ENCODE assay signal across 9 cellular contexts in the genomic region with DNA sequence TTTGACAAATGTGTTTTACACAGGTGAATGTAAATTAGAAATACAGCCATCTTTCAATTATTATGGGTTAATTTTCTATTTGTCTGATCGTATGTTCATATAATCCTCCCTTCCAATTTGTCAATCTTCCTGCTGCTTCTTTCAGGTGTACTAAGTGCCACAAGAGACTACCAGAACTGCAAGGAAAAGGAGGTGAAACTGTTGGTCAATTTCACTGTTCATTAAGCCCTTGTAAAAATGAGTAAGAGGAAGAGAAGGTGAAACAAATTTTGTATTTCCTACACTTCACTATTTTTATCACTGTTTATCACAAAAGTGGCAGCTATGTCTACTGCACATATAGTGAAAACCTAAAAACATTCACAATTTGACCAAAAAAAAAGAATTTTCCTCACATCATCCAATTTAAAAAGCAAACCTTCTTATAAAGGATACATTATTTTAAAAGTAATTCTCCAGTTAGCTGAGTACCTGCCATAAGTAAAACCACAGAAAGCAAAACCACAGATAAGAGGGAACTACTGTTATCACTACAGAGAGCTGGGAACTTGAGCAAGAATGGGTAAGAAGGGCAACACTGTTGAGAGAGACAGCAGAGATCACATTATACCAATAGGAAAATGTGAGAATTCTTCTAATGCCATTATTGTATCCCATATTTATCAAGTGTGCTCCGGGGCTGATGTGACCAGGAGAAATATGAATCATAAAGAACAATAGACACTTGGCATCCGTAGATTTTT.
DNase-seq lines count a peak whose midpoint lies in the region; ATAC-seq and TF ChIP-seq lines count a peak whose summit lies in the region.
"Had no signal": no experiment of that assay in that cellular context is flagged by ENCODE, and none has a peak within 500 bp of the region (broad histone marks: within the 10 kb centered on the region; RNA-seq: fewer than 3 reads in every experiment).

No MANE protein-coding gene starts in this region.

- H3K9me3 Mint-ChIP-seq in activated CD4-positive, alpha-beta T cell treated with anti-CD3 and anti-CD28 coated beads, Interleukin-2, amount 10 ng/mL, durations not matched to agents 7 days and 5 days = peaks cover 2% of the 10 kb centered on the region
- no peaks in the 10 kb centered on the region for H3K9me3 Mint-ChIP-seq in HFFc6

- POLR2A ChIA-PET in activated CD4-positive, alpha-beta T cell treated with anti-CD3 and anti-CD28 coated beads, Interleukin-2, amount 10 ng/mL, durations not matched to agents 7 days and 5 days (lab: Charles Lee) = interaction anchor here (0.7 kb wide), 1 partner anchor 52 kb away, joined by 3 read pairs; no protein-coding TSS in a partner anchor

- intact Hi-C loops in aorta (cut with DNase I) = no loop called here

- H3K27me3 Mint-ChIP-seq in activated CD4-positive, alpha-beta T cell treated with anti-CD3 and anti-CD28 coated beads, Interleukin-2, amount 10 ng/mL, durations not matched to agents 7 days and 5 days = no peaks in the 10 kb centered on the region
- no peaks in the 10 kb centered on the region for H3K27me3 Mint-ChIP-seq in HFFc6 (ENCODE audit: insufficient read depth)

- DNase-seq in dermis blood vessel endothelial cell = peak; percentile 71
- no peak for DNase-seq in aorta
- no peak for DNase-seq in activated CD4-positive, alpha-beta T cell treated with anti-CD3 and anti-CD28 coated beads, Interleukin-2, amount 10 ng/mL, durations not matched to agents 7 days and 5 days
- no peak for DNase-seq in HFFc6
- DNase-seq in GM10266 (ENCODE audit: extremely low spot score) = no peak
- DNase-seq: substantia nigra had no signal

- peaks cover 2% of the 10 kb centered on the region for H3K36me3 Mint-ChIP-seq in activated CD4-positive, alpha-beta T cell treated with anti-CD3 and anti-CD28 coated beads, Interleukin-2, amount 10 ng/mL, durations not matched to agents 7 days and 5 days (ENCODE audit: low read depth)
- no peaks in the 10 kb centered on the region for H3K36me3 Mint-ChIP-seq in HFFc6 (ENCODE audit: low read depth)

- WGBS in aorta, 2 donors = 81 to 86% methylated on average over 3 of the region's 3 CpGs

- no peaks in the 10 kb centered on the region for H3K27me3 ChIP-seq in aorta (ENCODE audit: control insufficient read depth in 1 of 2, insufficient read depth in 2 of 2, low read length in 1 of 2)

- peak; percentile 98 for ATAC-seq in GM18867 (IDR thresholded peaks at IDR 0.05; ENCODE audit: unreplicated experiment)
- peak; percentile 98 for ATAC-seq in HG02588 (IDR thresholded peaks at IDR 0.05; ENCODE audit: unreplicated experiment)
- ATAC-seq in aorta (ENCODE audit: low FRiP score) = no peak

- H3K9me3 ChIP-seq in KOPT-K1 (ENCODE audit: insufficient read depth, low read length, poor library complexity, severe bottlenecking) (no peaks in the 10 kb centered on the region), aorta (ENCODE audit: control insufficient read depth, low read length) (no peaks in the 10 kb centered on the region)

- no peak for TF ChIP-seq CTCF in HFFc6 (IDR thresholded peaks at IDR 0.05)
- no peak for TF ChIP-seq CTCF in GM10266 (IDR thresholded peaks at IDR 0.05; ENCODE audit: control insufficient read depth, insufficient read depth, low read depth, missing control alignments)

- H3K36me3 ChIP-seq in KOPT-K1 (ENCODE audit: insufficient read depth, low read length) (no peaks in the 10 kb centered on the region; the same call in 1 of the 2 replicates), aorta (ENCODE audit: control insufficient read depth in 1 of 2, insufficient read depth in 2 of 2, low read length in 1 of 2) (no peaks in the 10 kb centered on the region)

- peaks cover 5% of the 10 kb centered on the region for H3K4me1 Mint-ChIP-seq in activated CD4-positive, alpha-beta T cell treated with anti-CD3 and anti-CD28 coated beads, Interleukin-2, amount 10 ng/mL, durations not matched to agents 7 days and 5 days
- H3K4me1 Mint-ChIP-seq in HFFc6 (ENCODE audit: low read depth) = peaks cover 12% of the 10 kb centered on the region

- CTCF ChIA-PET in activated CD4-positive, alpha-beta T cell treated with anti-CD3 and anti-CD28 coated beads, Interleukin-2, amount 10 ng/mL, durations not matched to agents 7 days and 5 days (lab: Charles Lee) = no interaction called here

- H3K4me3 ChIP-seq in aorta (ENCODE audit: low read length in 2 of 2) = no peak overlapping the region

- H3K27ac Mint-ChIP-seq in activated CD4-positive, alpha-beta T cell treated with anti-CD3 and anti-CD28 coated beads, Interleukin-2, amount 10 ng/mL, durations not matched to agents 7 days and 5 days = no peak overlapping the region
- H3K27ac Mint-ChIP-seq in HFFc6 = no peak overlapping the region

- H3K27ac ChIP-seq in KOPT-K1 (ENCODE audit: low read depth, low read length, poor library complexity, severe bottlenecking) (peak overlapping the region; percentile 21), aorta (ENCODE audit: low read depth in 1 of 2, low read length in 2 of 2) (no peak overlapping the region)

- peaks cover 0 to 3% of the 10 kb centered on the region in 2 donors for H3K4me1 ChIP-seq in aorta (ENCODE audit: control insufficient read depth in 1 of 2, insufficient read depth in 2 of 2, low read length in 2 of 2)

- H3K4me3 Mint-ChIP-seq in activated CD4-positive, alpha-beta T cell treated with anti-CD3 and anti-CD28 coated beads, Interleukin-2, amount 10 ng/mL, durations not matched to agents 7 days and 5 days = no peak overlapping the region
- no peak overlapping the region for H3K4me3 Mint-ChIP-seq in HFFc6
